21 cellular contexts compared by ENCODE assay signal in the genomic region with DNA sequence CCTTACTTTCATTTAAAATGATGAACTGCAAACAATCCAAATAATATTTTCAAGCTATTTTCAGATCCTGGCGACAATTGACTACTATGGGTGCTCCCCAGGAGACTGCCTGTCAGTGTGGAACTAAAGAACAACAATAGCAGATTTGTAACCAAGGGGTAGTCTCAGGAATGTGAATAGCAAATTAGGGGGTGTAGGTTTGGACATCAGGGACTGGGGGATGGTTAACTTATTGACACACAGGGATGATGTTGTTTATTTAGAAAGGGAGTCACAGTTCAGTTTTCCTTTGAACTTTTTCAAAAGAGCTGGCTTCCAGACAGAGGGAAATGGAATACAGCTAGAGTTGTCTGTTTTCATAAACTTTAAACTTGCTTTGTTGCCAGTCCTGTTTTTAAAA.
DNase-seq lines count a peak whose midpoint lies in the region; ATAC-seq, FAIRE-seq and TF ChIP-seq lines count a peak whose summit lies in the region.
"Had no signal": no experiment of that assay in that cellular context is flagged by ENCODE, and none has a peak within 500 bp of the region (broad histone marks: within the 10 kb centered on the region; RNA-seq: fewer than 3 reads in every experiment).

No MANE protein-coding gene starts in this region.

- TF ChIP-seq CTCF in H1 (IDR thresholded peaks at IDR 0.05; ENCODE audit: control extremely low read depth in 1 of 3, insufficient read depth in 1 of 3, low read depth in 1 of 3, low read length in 3 of 3) (no peak), progenitor cell of endocrine pancreas (IDR thresholded peaks at IDR 0.05; ENCODE audit: unreplicated experiment) (no peak), CD14-positive monocyte (IDR thresholded peaks at IDR 0.05) (no peak)

- H3K9me3 Mint-ChIP-seq in progenitor cell of endocrine pancreas (ENCODE audit: low read depth) = no peaks in the 10 kb centered on the region
- H3K9me3 Mint-ChIP-seq in CD14-positive monocyte = peaks cover 0 to 5% (median 3%) of the 10 kb centered on the region in 7 donors
- H3K9me3 Mint-ChIP-seq: CD4-positive, alpha-beta T cell; H9 had no signal

- no peak overlapping the region for H4K5ac ChIP-seq in H1 (ENCODE audit: insufficient read length, low read depth, low read length)

- no peak overlapping the region for H3K23ac ChIP-seq in H1 (ENCODE audit: insufficient read length)

- H3K14ac ChIP-seq in H1 (ENCODE audit: insufficient read length) = no peak overlapping the region

- no peak overlapping the region for H2AFZ ChIP-seq in H1 (ENCODE audit: low read length)

- H3K9me3 ChIP-seq in HUES48 (ENCODE audit: control insufficient read depth, insufficient read depth, low read length) (no peaks in the 10 kb centered on the region), H1 (ENCODE audit: insufficient read depth in 2 of 2, low read depth in 1 of 2, low read length in 1 of 2) (no peaks in the 10 kb centered on the region), mesodermal cell (ENCODE audit: control insufficient read depth, low read length) (no peaks in the 10 kb centered on the region)
- H3K9me3 ChIP-seq: BE2C, Caco-2 had no signal

- intact Hi-C loops in CD14-positive monocyte (cut with micrococcal nuclease) = no loop called here

- H3K4me3 Mint-ChIP-seq in progenitor cell of endocrine pancreas (ENCODE audit: low read depth) = no peak overlapping the region
- H3K4me3 Mint-ChIP-seq in CD14-positive monocyte = no peak overlapping the region
- H3K4me3 Mint-ChIP-seq: CD4-positive, alpha-beta T cell had no signal

- no peaks in the 10 kb centered on the region for H3K36me3 Mint-ChIP-seq in progenitor cell of endocrine pancreas (ENCODE audit: insufficient read depth)
- no peaks in the 10 kb centered on the region for H3K36me3 Mint-ChIP-seq in CD14-positive monocyte

- no peak for FAIRE-seq in H1 (lab: Jason Lieb, UNC)
- FAIRE-seq: A204.1 had no signal

- no peaks in the 10 kb centered on the region for H3K79me2 ChIP-seq in H1 (ENCODE audit: control insufficient read depth in 1 of 2, insufficient read depth in 2 of 2, low read length in 2 of 2)

- no peak overlapping the region for H4K8ac ChIP-seq in H1 (ENCODE audit: extremely low read depth, insufficient read depth, low read length)

- no peak for TF ChIP-seq POLR2A in H1 (IDR thresholded peaks at IDR 0.05; ENCODE audit: control extremely low read depth in 1 of 2, low read depth in 2 of 2, low read length in 2 of 2)

- no peak overlapping the region for H2AK5ac ChIP-seq in H1 (ENCODE audit: low read depth, low read length)

- no peak overlapping the region for H2BK20ac ChIP-seq in H1 (ENCODE audit: low read length)

- H3K36me3 ChIP-seq in HUES48 (ENCODE audit: control insufficient read depth, insufficient read depth, low read length) (no peaks in the 10 kb centered on the region), H1 (ENCODE audit: control insufficient read depth in 2 of 4, insufficient read depth in 4 of 4, low read length in 3 of 4) (no peaks in the 10 kb centered on the region), mesodermal cell (ENCODE audit: control insufficient read depth, insufficient read depth, low read length) (no peaks in the 10 kb centered on the region)
- H3K36me3 ChIP-seq: BE2C had no signal

- H3K79me1 ChIP-seq in H1 (ENCODE audit: low read depth, low read length) = peaks cover 3% of the 10 kb centered on the region

- H2BK5ac ChIP-seq in H1 (ENCODE audit: low read depth, low read length) = no peak overlapping the region

- no peak overlapping the region; the same call in 1 of the 2 replicates for H2BK12ac ChIP-seq in H1 (ENCODE audit: low read depth, low read length)

- H3K9ac ChIP-seq in HUES48 (ENCODE audit: low read depth, low read length) (no peak overlapping the region), H1 (replicated peaks in 1 of 4; ENCODE audit: extremely low read depth in 1 of 4, low read depth in 3 of 4, low read length in 3 of 4) (no peak overlapping the region)
- H3K9ac ChIP-seq: KMS-11 had no signal

- no peaks in the 10 kb centered on the region for H4K20me1 ChIP-seq in H1 (replicated peaks in 1 of 2; ENCODE audit: control insufficient read depth in 1 of 2, insufficient read depth in 2 of 2, low read length in 2 of 2)

- H3K18ac ChIP-seq in H1 (ENCODE audit: extremely low read depth, low read length) = no peak overlapping the region

- H3K23me2 ChIP-seq in H1 (ENCODE audit: low read depth, low read length) = no peaks in the 10 kb centered on the region

- H2BK15ac ChIP-seq in H1 (ENCODE audit: low read length) = no peak overlapping the region

- no peak overlapping the region for H3K4ac ChIP-seq in H1 (replicated peaks; ENCODE audit: insufficient read length, low read depth, low read length)

- H3K4me1 ChIP-seq in HUES48 (ENCODE audit: control insufficient read depth, insufficient read depth, low read length) (peaks cover 25% of the 10 kb centered on the region), H1 (replicated peaks in 1 of 4; ENCODE audit: control insufficient read depth in 3 of 4, insufficient read depth in 4 of 4, low read length in 3 of 4) (peaks cover 0 to 16% (median 10%) of the 10 kb centered on the region in 4 experiments; a peak in 4 of 7 replicates), mesodermal cell (ENCODE audit: control insufficient read depth, insufficient read depth, low read length, poor library complexity, severe bottlenecking) (peaks cover 24% of the 10 kb centered on the region)
- H3K4me1 ChIP-seq: BE2C, Caco-2 had no signal

- CTCF ChIA-PET in H1 (lab: Charles Lee; ENCODE audit: partially characterized antibody) = no interaction called here

- ATAC-seq in HG03139 (IDR thresholded peaks at IDR 0.05; ENCODE audit: unreplicated experiment) = no peak

- H3K56ac ChIP-seq in H1 (replicated peaks; ENCODE audit: insufficient read length, low read depth, low read length) = no peak overlapping the region

- peak overlapping the region; percentile 1 for H3K27ac Mint-ChIP-seq in progenitor cell of endocrine pancreas
- H3K27ac Mint-ChIP-seq in CD14-positive monocyte = no peak overlapping the region
- H3K27ac Mint-ChIP-seq: CD4-positive, alpha-beta T cell had no signal

- H3K4me1 Mint-ChIP-seq in progenitor cell of endocrine pancreas (ENCODE audit: low read depth) (peaks cover 7% of the 10 kb centered on the region), CD14-positive monocyte (no peaks in the 10 kb centered on the region)

- POLR2A ChIA-PET in H1 (lab: Charles Lee; ENCODE audit: partially characterized antibody) = interaction anchor here (0.8 to 1.5 kb wide), 2 partner anchors 10 to 13 kb away, joined by 3 to 4 read pairs; no protein-coding TSS in a partner anchor

- no peak overlapping the region for H4K91ac ChIP-seq in H1 (replicated peaks; ENCODE audit: insufficient read length, low read length)

- H3K4me3 ChIP-seq in HUES48 (ENCODE audit: low read depth, low read length) (no peak overlapping the region), H1 (ENCODE audit: extremely low read depth in 1 of 4, insufficient read depth in 2 of 4, low read depth in 3 of 4, low read length in 4 of 4) (no peak overlapping the region), mesodermal cell (ENCODE audit: extremely low read depth, insufficient read depth, low read length, poor library complexity, severe bottlenecking) (no peak overlapping the region)
- H3K4me3 ChIP-seq: SK-N-MC had no signal

- H3K27ac ChIP-seq in HUES48 (ENCODE audit: low read depth, low read length) (peak overlapping the region; percentile 29), H1 (ENCODE audit: low read depth, low read length) (no peak overlapping the region), mesodermal cell (ENCODE audit: low read depth, low read length, severe bottlenecking) (peak overlapping the region; percentile 60)
- H3K27ac ChIP-seq: KMS-11, SK-N-MC had no signal

- WGBS in H1 (ENCODE audit: extremely low coverage in 1 of 2, insufficient coverage in 1 of 2, insufficient read length in 1 of 2, insufficient replicate concordance in 2 of 2, low coverage in 1 of 2, low lambda C conversion rate in 2 of 2, missing lambda C conversion rate in 1 of 2), 2 experiments = 52% methylated on average over 1 of the region's 1 CpG; no CpG with 5 or more reads in 1 of the 2 experiments
- no CpG with 5 or more reads among the region's 1 CpG for WGBS in mesodermal cell (ENCODE audit: insufficient coverage in 2 of 2), 2 experiments

- H3K27me3 ChIP-seq in HUES48 (ENCODE audit: control insufficient read depth, insufficient read depth, low read length) = no peaks in the 10 kb centered on the region
- no peaks in the 10 kb centered on the region for H3K27me3 ChIP-seq in H1 (replicated peaks in 1 of 4; ENCODE audit: control insufficient read depth in 3 of 4, extremely low read depth in 1 of 4, insufficient read depth in 3 of 4, low read length in 3 of 4)
- H3K27me3 ChIP-seq: BE2C had no signal

- DNase-seq in H1 (ENCODE audit: low read depth in 1 of 2, low spot score in 2 of 2) (no peak), progenitor cell of endocrine pancreas (ENCODE audit: low spot score, unreplicated experiment) (no peak), NCI-H1092 (lab: John Stamatoyannopoulos, UW) (no peak), CD14-positive monocyte (ENCODE audit: low spot score) (no peak), NCI-H524 (lab: John Stamatoyannopoulos, UW) (no peak)
- DNase-seq: BE2C; Caco-2; CD4-positive, alpha-beta T cell; GF-D8; H9; MV-4-11; NCI-H187; NCI-H446; OCI-M1; SHP77 had no signal

- H3K4me2 ChIP-seq in H1 (ENCODE audit: insufficient read depth in 1 of 2, low read depth in 2 of 2, low read length in 2 of 2) = peak overlapping the region; percentile 8 to 23; a peak in 1 of 4 replicates
- H3K4me2 ChIP-seq: KMS-11 had no signal

- TF ChIP-seq RAD21 in H1 (IDR thresholded peaks at IDR 0.05 in 1 of 2, conservative IDR thresholded peaks at IDR 0.05 in 1 of 2; ENCODE audit: low read depth in 2 of 2, low read length in 2 of 2) = no peak

- H2BK120ac ChIP-seq in H1 (replicated peaks; ENCODE audit: low read depth, low read length) = no peak overlapping the region

- H3K27me3 Mint-ChIP-seq in progenitor cell of endocrine pancreas (no peaks in the 10 kb centered on the region), CD14-positive monocyte (ENCODE audit: low read depth in 3 of 3) (no peaks in the 10 kb centered on the region)

- no peak for TF ChIP-seq EP300 in H1 (IDR thresholded peaks at IDR 0.05; ENCODE audit: borderline replicate concordance in 1 of 2, low read depth in 2 of 2, low read length in 2 of 2)

TF ChIP-seq in H1, 55 proteins besides CTCF, POLR2A, EP300 and RAD21 (continues in another document):
- TF ChIP-seq BCL11A (IDR thresholded peaks at IDR 0.05; ENCODE audit: low read depth in 2 of 2, low read length in 2 of 2) = no peak
